ENCODE assay signal across 8 cellular contexts in genomic region chr11:128928400-128928799, GRCh38.
DNase-seq lines count a peak whose midpoint lies in the region; ATAC-seq lines count a peak whose summit lies in the region.

No MANE protein-coding gene starts in this region.

- H3K27ac Mint-ChIP-seq in effector memory CD8-positive, alpha-beta T cell, result peak overlapping the region in 1 of 2 donors; percentile 36

- H3K9me3 Mint-ChIP-seq in effector memory CD8-positive, alpha-beta T cell, result no peaks in the 10 kb centered on the region

- peaks cover 9 to 10% of the 10 kb centered on the region in 2 donors for H3K4me1 Mint-ChIP-seq in effector memory CD8-positive, alpha-beta T cell (ENCODE audit: low read depth in 2 of 2)

- H3K36me3 Mint-ChIP-seq in effector memory CD8-positive, alpha-beta T cell (ENCODE audit: insufficient read depth), result peaks cover 3% of the 10 kb centered on the region

- H3K4me3 Mint-ChIP-seq in effector memory CD8-positive, alpha-beta T cell, result peak overlapping the region; percentile 7 to 20

- peak; percentile 96 for ATAC-seq in GM18511 (IDR thresholded peaks at IDR 0.05; ENCODE audit: unreplicated experiment)
- peak; percentile 99 for ATAC-seq in GM21390 (IDR thresholded peaks at IDR 0.05; ENCODE audit: unreplicated experiment)
- ATAC-seq in HG03196 (IDR thresholded peaks at IDR 0.05; ENCODE audit: unreplicated experiment), result peak; percentile 97
- ATAC-seq in effector memory CD8-positive, alpha-beta T cell (replicated peaks), result peak; percentile 58

- H3K27me3 Mint-ChIP-seq in effector memory CD8-positive, alpha-beta T cell, result peaks cover 12 to 69% of the 10 kb centered on the region in 2 donors

- DNase-seq in effector memory CD8-positive, alpha-beta T cell, result no peak
- DNase-seq in DMS114 treated with DMSO at 0.1 percent for 48 hours (lab: John Stamatoyannopoulos, UW; ENCODE audit: unreplicated experiment) (no peak), KG1 (lab: John Stamatoyannopoulos, UW) (no peak), OCI-M2 (lab: John Stamatoyannopoulos, UW; ENCODE audit: unreplicated experiment) (no peak), NCI-H2196 (lab: John Stamatoyannopoulos, UW; ENCODE audit: unreplicated experiment) (no peak)
